In genomic region chr15:24954783-24955548, GRCh38 we compare ENCODE assay signal across 8 cellular contexts. TPM values are rescaled to one million over a fixed set of nuclear protein-coding genes. Genes with fewer than 3 reads are reported as not detected.
A peak's percentile ranks its signal among the peaks of the same experiment; 100 is the strongest.
DNase-seq lines count a peak whose midpoint lies in the region; ATAC-seq and TF ChIP-seq lines count a peak whose summit lies in the region.

Gene SNRPN (plus strand): TSS chr15:24954987. CDS start chr15:24974454, 19,467 bp downstream.
Gene SNURF (plus strand): TSS chr15:24954987. CDS start chr15:24955049, 62 bp downstream.

- no peaks in the 10 kb centered on the region for H3K27me3 Mint-ChIP-seq in activated T-cell treated with anti-CD3 and anti-CD28 coated beads, Interleukin-2, amount 50 U/mL, for 4 hours (ENCODE audit: low read depth)

- peaks cover 12% of the 10 kb centered on the region for H3K4me1 Mint-ChIP-seq in activated T-cell treated with anti-CD3 and anti-CD28 coated beads, Interleukin-2, amount 50 U/mL, for 4 hours (ENCODE audit: low read depth)

- H3K9me3 ChIP-seq in NT2/D1 (ENCODE audit: insufficient read depth, low read length) (no peaks in the 10 kb centered on the region), esophagus squamous epithelium (peaks cover 0 to 21% (median 0%) of the 10 kb centered on the region in 3 donors)

- H3K27ac ChIP-seq in esophagus squamous epithelium, result peak within 1 kb of the TSS; percentile 71 to 94 (median 90)

- H3K27me3 ChIP-seq in NT2/D1 (ENCODE audit: insufficient read depth, insufficient read length) (no peaks in the 10 kb centered on the region), esophagus squamous epithelium (no peaks in the 10 kb centered on the region)

- 53 to 67% methylated on average over 20 to 32 of the region's 48 CpGs for whole genome bisulfite sequencing in esophagus squamous epithelium, 2 donors

- peaks cover 9% of the 10 kb centered on the region for H3K9me3 Mint-ChIP-seq in activated T-cell treated with anti-CD3 and anti-CD28 coated beads, Interleukin-2, amount 50 U/mL, for 4 hours

- intact Hi-C loops in esophagus squamous epithelium (cut with DNase I), result no loop called here

- H3K36me3 ChIP-seq in NT2/D1 (ENCODE audit: insufficient read depth, insufficient read length, low read length), result peaks cover 14% of the 10 kb centered on the region
- no peaks in the 10 kb centered on the region for H3K36me3 ChIP-seq in esophagus squamous epithelium

- peak within 1 kb of the TSS; percentile 95 for H3K4me3 Mint-ChIP-seq in activated T-cell treated with anti-CD3 and anti-CD28 coated beads, Interleukin-2, amount 50 U/mL, for 4 hours

- H3K36me3 Mint-ChIP-seq in activated T-cell treated with anti-CD3 and anti-CD28 coated beads, Interleukin-2, amount 50 U/mL, for 4 hours (ENCODE audit: insufficient read depth), result peaks cover 2% of the 10 kb centered on the region

- peak within 1 kb of the TSS; percentile 68 for H3K4me3 ChIP-seq in GM12875 (ENCODE audit: low read depth, low read length)
- H3K4me3 ChIP-seq in NT2/D1 (ENCODE audit: insufficient read length, low read depth), result peak within 1 kb of the TSS; percentile 99
- H3K4me3 ChIP-seq in esophagus squamous epithelium, result peak within 1 kb of the TSS; percentile 49 to 82 (median 72)

- DNase-seq in NT2/D1 (ENCODE audit: low read depth, low spot score), result peak; percentile 64
- DNase-seq in activated T-cell treated with anti-CD3 and anti-CD28 coated beads, Interleukin-2, amount 50 U/mL, for 4 hours, result peak; percentile 55
- DNase-seq in esophagus squamous epithelium (lab: John Stamatoyannopoulos, UW), result peak; percentile 20
- peak; percentile 83 for DNase-seq in myocyte (ENCODE audit: low read depth)
- peak; percentile 26 for DNase-seq in stimulated activated CD8-positive, alpha-beta memory T cell treated with anti-CD3 and anti-CD28 coated beads, Interleukin-7, amount 100 ng/mL, for 24 hours (ENCODE audit: low read depth)
- DNase-seq in RPMI8226, result no peak

- peak in 2 of 4 donors; percentile 74 to 81 for TF ChIP-seq POLR2A in esophagus squamous epithelium (IDR thresholded peaks at IDR 0.05)

- TF ChIP-seq CTCF in GM12875 (IDR thresholded peaks at IDR 0.05; ENCODE audit: borderline replicate concordance, insufficient read depth, low read depth, low read length), result no peak
- TF ChIP-seq CTCF in esophagus squamous epithelium (IDR thresholded peaks at IDR 0.05), result no peak

- no peaks in the 10 kb centered on the region for H3K4me1 ChIP-seq in NT2/D1 (ENCODE audit: insufficient read depth, insufficient read length)
- peaks cover 0 to 12% (median 3%) of the 10 kb centered on the region in 3 donors for H3K4me1 ChIP-seq in esophagus squamous epithelium

- peak within 1 kb of the TSS; percentile 98 for H3K9ac ChIP-seq in NT2/D1 (ENCODE audit: insufficient read length, low read depth)

- ATAC-seq in HG02938 (IDR thresholded peaks at IDR 0.05; ENCODE audit: unreplicated experiment), result peak; percentile 46
- ATAC-seq in activated T-cell treated with anti-CD3 and anti-CD28 coated beads, Interleukin-2, amount 50 U/mL, for 4 hours, result peak; percentile 72

RNA-seq across cellular contexts. Expression of gene SNRPN, which starts in this region (rescaled TPM):
- total RNA-seq in activated T-cell treated with anti-CD3 and anti-CD28 coated beads, Interleukin-2, amount 50 U/mL, for 4 hours, result 10 to 100 TPM; 35.7 to 40.9 (median 39.3) TPM
- total RNA-seq in esophagus squamous epithelium (10 to 100 TPM; 14.7 to 53.8 (median 35.0) TPM), myocyte (504 and 564 TPM in 2 replicates)
- polyA plus RNA-seq in myocyte (2012), result 343 TPM

RNA-seq across cellular contexts. Expression of gene SNURF, which starts in this region (rescaled TPM):
- 10 to 100 TPM in 2 of 3 donors, 1 to 10 TPM in 1; 7.9 to 16.7 (median 12.1) TPM for total RNA-seq in activated T-cell treated with anti-CD3 and anti-CD28 coated beads, Interleukin-2, amount 50 U/mL, for 4 hours
- total RNA-seq in esophagus squamous epithelium, result 1 to 10 TPM in 1 of 4 donors, under 1 TPM in 1, not detected in 2; 0.61 to 3.1 TPM
- 13.9 and 19.6 TPM in 2 replicates for total RNA-seq in myocyte
- polyA plus RNA-seq in myocyte (2012), result 211 TPM
